Comparison of ENCODE assay signal across 29 cellular contexts in genomic region chr3:78476076-78476475, GRCh38.
"Had no signal": no experiment of that assay in that cellular context is flagged by ENCODE, and none has a peak within 500 bp of the region (broad histone marks: within the 10 kb centered on the region; RNA-seq: fewer than 3 reads in every experiment).

No MANE protein-coding gene starts in this region.

- H3K36me3 Mint-ChIP-seq: immature natural killer cell; stimulated activated memory B cell treated with anti-CD40 and anti-IgM and Interleukin-4, amounts not matched to agents 10 μg/mL and 1 μg/mL and 100 μg/mL, for 72 hours had no signal

- H3K36me3 ChIP-seq: left lung, lower lobe of right lung, pancreas, prostate gland, tibial nerve, uterus had no signal

- DNase-seq: hypothalamus; immature natural killer cell; kidney; left colon; left lung; lower lobe of right lung; mammary epithelial cell; mesenchymal stem cell; naive thymus-derived CD8-positive, alpha-beta T cell; nucleus accumbens; pancreas; posterior cingulate gyrus; retina; right cardiac atrium; stimulated activated CD4-positive, alpha-beta T cell treated with anti-CD3 and anti-CD28 coated beads, Interleukin-12 subunit alpha, Interleukin-12 subunit beta, amount 100 ng/mL, for 4 hours; stimulated activated CD4-positive, alpha-beta T cell treated with anti-CD3 and anti-CD28 coated beads, Interleukin-15, amount 100 ng/mL, for 24 hours; stimulated activated CD4-positive, alpha-beta T cell treated with anti-CD3 and anti-CD28 coated beads, Interleukin-4, amount 100 ng/mL, for 24 hours; stimulated activated naive CD4-positive, alpha-beta T cell treated with Interleukin-2 at 50 U/mL for 16 hours; stimulated activated naive CD8-positive, alpha-beta T cell treated with anti-CD3 and anti-CD28 coated beads, Interleukin-15, amount 100 ng/mL, for 72 hours; substantia nigra; uterus had no signal

- H3K27me3 Mint-ChIP-seq: naive thymus-derived CD8-positive, alpha-beta T cell; stimulated activated memory B cell treated with anti-CD40 and anti-IgM and Interleukin-4, amounts not matched to agents 10 μg/mL and 1 μg/mL and 100 μg/mL, for 72 hours; stimulated activated naive CD8-positive, alpha-beta T cell treated with anti-CD3 and anti-CD28 coated beads, Interleukin-15, amount 100 ng/mL, for 72 hours; type B pancreatic cell had no signal

- H3K27ac ChIP-seq: left lung, lower lobe of right lung, pancreas, prostate gland, skin epidermis, tibial nerve, uterus had no signal

- H3K27ac Mint-ChIP-seq: immature natural killer cell; naive thymus-derived CD8-positive, alpha-beta T cell; nephron; stimulated activated memory B cell treated with anti-CD40 and anti-IgM and Interleukin-4, amounts not matched to agents 10 μg/mL and 1 μg/mL and 100 μg/mL, for 72 hours; stimulated activated naive CD8-positive, alpha-beta T cell treated with anti-CD3 and anti-CD28 coated beads, Interleukin-15, amount 100 ng/mL, for 72 hours; type B pancreatic cell had no signal

- H3K4me1 Mint-ChIP-seq: immature natural killer cell; naive thymus-derived CD8-positive, alpha-beta T cell; nephron; neural crest cell; stimulated activated memory B cell treated with anti-CD40 and anti-IgM and Interleukin-4, amounts not matched to agents 10 μg/mL and 1 μg/mL and 100 μg/mL, for 72 hours; stimulated activated naive CD8-positive, alpha-beta T cell treated with anti-CD3 and anti-CD28 coated beads, Interleukin-15, amount 100 ng/mL, for 72 hours had no signal

- H3K4me3 Mint-ChIP-seq: immature natural killer cell; naive thymus-derived CD8-positive, alpha-beta T cell; nephron; neural crest cell; stimulated activated memory B cell treated with anti-CD40 and anti-IgM and Interleukin-4, amounts not matched to agents 10 μg/mL and 1 μg/mL and 100 μg/mL, for 72 hours; stimulated activated naive CD8-positive, alpha-beta T cell treated with anti-CD3 and anti-CD28 coated beads, Interleukin-15, amount 100 ng/mL, for 72 hours; type B pancreatic cell had no signal

- H3K4me3 ChIP-seq: left lung, lower lobe of right lung, pancreas, prostate gland, skin epidermis, tibial nerve, uterus had no signal

- H3K4me1 ChIP-seq: left lung, lower lobe of right lung, pancreas, prostate gland, tibial nerve, uterus had no signal

- H3K9me3 ChIP-seq: lower lobe of right lung, pancreas, prostate gland, uterus had no signal

- ATAC-seq: left colon; left lung; lower lobe of right lung; naive thymus-derived CD8-positive, alpha-beta T cell; pancreas; right cardiac atrium; sciatic nerve; stimulated activated memory B cell treated with anti-CD40 and anti-IgM and Interleukin-4, amounts not matched to agents 10 μg/mL and 1 μg/mL and 100 μg/mL, for 72 hours; stimulated activated naive CD8-positive, alpha-beta T cell treated with anti-CD3 and anti-CD28 coated beads, Interleukin-15, amount 100 ng/mL, for 72 hours had no signal

- H3K27me3 ChIP-seq: left lung, pancreas, tibial nerve, uterus had no signal
